Comparison of ENCODE assay signal across 8 cellular contexts in the genomic region with DNA sequence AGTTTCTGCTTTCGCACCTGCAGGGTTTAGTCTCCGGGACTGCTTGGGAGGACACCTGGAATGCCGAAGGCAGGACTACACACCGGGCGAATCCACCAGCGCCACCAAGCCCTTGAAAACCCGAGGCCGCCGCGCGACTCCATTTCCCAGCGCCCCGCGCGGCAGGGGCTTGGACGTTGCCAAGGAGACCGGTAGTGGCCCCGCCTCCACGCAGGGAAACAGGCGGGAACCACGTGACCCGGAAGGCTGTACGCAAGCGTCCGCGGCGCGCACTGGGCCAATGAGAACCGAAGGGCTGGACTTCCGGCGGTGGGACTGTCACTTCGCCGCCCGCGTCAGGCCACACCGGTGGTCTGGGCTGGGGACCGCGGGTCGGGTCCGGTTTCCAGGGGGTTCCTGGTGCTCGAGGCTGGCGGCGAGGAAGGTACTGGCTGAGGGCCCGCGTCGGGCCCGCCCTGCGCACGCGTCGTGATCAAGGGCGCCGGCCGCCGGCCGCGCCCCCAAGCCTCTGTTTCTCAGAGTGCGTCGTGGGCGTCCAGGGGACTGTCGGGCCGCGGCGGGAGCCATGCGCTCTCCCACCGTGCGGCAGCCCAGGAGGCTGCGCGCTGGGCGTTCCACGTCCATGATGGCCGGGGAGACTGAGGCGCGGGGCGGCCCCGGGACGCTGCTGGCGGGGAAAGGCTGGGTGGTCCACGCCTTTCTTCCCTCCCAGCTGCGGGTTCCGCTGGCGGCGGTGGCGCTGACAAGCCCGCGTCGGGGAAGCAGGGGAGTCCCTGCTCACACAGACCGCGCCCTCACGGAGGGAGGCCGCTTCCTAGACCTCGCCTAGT. TPM values are rescaled to one million over a fixed set of nuclear protein-coding genes. Genes with fewer than 3 reads are reported as not detected.
DNase-seq lines count a peak whose midpoint lies in the region; ATAC-seq, FAIRE-seq and TF ChIP-seq lines count a peak whose summit lies in the region.

A gene (plus strand): TSS at position 321 of the 830 bp plus-strand sequence. CDS start 2,106 bp downstream, outside the sequence.

- no peaks in the 10 kb centered on the region for H3K27me3 ChIP-seq in prostate gland (replicated peaks; ENCODE audit: insufficient read depth)

- intact Hi-C loops in T-helper 1 cell treated with Interleukin-12 subunit alpha and Interleukin-12 subunit beta and Interleukin-4 antibody, amounts not matched to agents 30 ng/mL and 1 ng/mL, for 36 hours (cut with micrococcal nuclease), result loop anchor here (1.0 to 2.0 kb wide), 13 partner anchors 8 to 189 kb away; a partner anchor contains a TSS
- intact Hi-C loops in left cardiac atrium (cut with DNase I), result no loop called here
- intact Hi-C loops in prostate gland (cut with DNase I), result no loop called here

- peak; percentile 87 for ATAC-seq in HG02870 (IDR thresholded peaks at IDR 0.05; ENCODE audit: unreplicated experiment)
- ATAC-seq in left cardiac atrium, result peak; percentile 99

- H3K4me3 ChIP-seq in prostate gland, result peak within 1 kb of the TSS; percentile 71 to 96

- WGBS in prostate gland, result 0% methylated on average over 85 of the region's 92 CpGs

- peak; percentile 99 for DNase-seq in GM13976 (ENCODE audit: low spot score)
- DNase-seq in NCI-H146 treated with DMSO at 0.1 percent for 48 hours (lab: John Stamatoyannopoulos, UW; ENCODE audit: unreplicated experiment), result peak; percentile 96
- DNase-seq in amniotic epithelial cell (ENCODE audit: low read depth), result peak; percentile 88
- DNase-seq in left cardiac atrium, result peak; percentile 99
- DNase-seq in prostate gland (ENCODE audit: low spot score), result peak; percentile 99
- DNase-seq in urothelium cell line (ENCODE audit: low spot score), result peak; percentile 92

- in situ Hi-C loops in GM13976 (cut with MboI; ENCODE audit: low sequenced_read_pairs, unreplicated experiment), result no loop called here

- peaks cover 6% of the 10 kb centered on the region for H3K4me1 ChIP-seq in prostate gland (replicated peaks)

- FAIRE-seq in urothelium cell line (lab: Jason Lieb, UNC), result peak; percentile 35

- TF ChIP-seq POLR2A in prostate gland (IDR thresholded peaks at IDR 0.05), result no peak

- no peaks in the 10 kb centered on the region for H3K9me3 ChIP-seq in prostate gland

- TF ChIP-seq CTCF in GM13976 (IDR thresholded peaks at IDR 0.05; ENCODE audit: borderline replicate concordance, control extremely low read depth, extremely low read depth, insufficient read depth, missing control alignments) (peak; percentile 4), prostate gland (IDR thresholded peaks at IDR 0.05) (peak in 3 of 4 experiments; percentile 10 to 35 (median 27))

- H3K27ac ChIP-seq in prostate gland, result peak within 1 kb of the TSS; percentile 68 to 72

- H3K36me3 ChIP-seq in prostate gland, result peaks cover 5 to 10% of the 10 kb centered on the region in 2 donors

RNA-seq across cellular contexts. Expression of the gene that starts here (rescaled TPM):
- total RNA-seq in T-helper 1 cell treated with Interleukin-12 subunit alpha and Interleukin-12 subunit beta and Interleukin-4 antibody, amounts not matched to agents 30 ng/mL and 1 ng/mL, for 36 hours, result 10.6 and 12.6 TPM in 2 replicates
- total RNA-seq in left cardiac atrium, result 1 to 10 TPM; 4.4 to 6.1 TPM
- total RNA-seq in prostate gland, result 10 to 100 TPM; 22.9 to 27.1 TPM

Comparison
In these comparisons a context has a peak if more than half of its experiments do, and no peak if none do; other contexts are left out.
1. Peak in every context shown above with its lines: DNase-seq, ATAC-seq, H3K4me3 ChIP-seq and H3K27ac ChIP-seq.